ENCODE assay signal across 8 cellular contexts in genomic region chr11:2532704-2533641, GRCh38.
DNase-seq lines count a peak whose midpoint lies in the region; ATAC-seq and TF ChIP-seq lines count a peak whose summit lies in the region.

No MANE protein-coding gene starts in this region.

- ATAC-seq in GM21528 (IDR thresholded peaks at IDR 0.05; ENCODE audit: low FRiP score, unreplicated experiment) (peak; percentile 73), natural killer cell (peak; percentile 85 to 89 (median 86))
- peak; percentile 87 for ATAC-seq in stimulated activated effector memory CD8-positive, alpha-beta T cell treated with anti-CD3 and anti-CD28 coated beads, Interleukin-12 subunit alpha, Interleukin-12 subunit beta, amount 100 ng/mL, for 72 hours

- H3K27me3 Mint-ChIP-seq in activated T-helper 1 cell treated with anti-CD3 and anti-CD28 coated beads, Interleukin-12 subunit alpha, Interleukin-12 subunit beta, Interleukin-2, Interleukin-4 antibody, amounts not matched to agents 30 ng/mL and 10 ng/mL and 1 ng/mL, durations not matched to agents 14 hours and 24 hours and 36 hours (ENCODE audit: insufficient read depth), result peaks cover 2% of the 10 kb centered on the region
- peaks cover 11 to 15% of the 10 kb centered on the region in 2 donors for H3K27me3 Mint-ChIP-seq in natural killer cell (ENCODE audit: low read depth in 2 of 2)

- peak overlapping the region; percentile 69 for H3K4me3 Mint-ChIP-seq in activated T-helper 1 cell treated with anti-CD3 and anti-CD28 coated beads, Interleukin-12 subunit alpha, Interleukin-12 subunit beta, Interleukin-2, Interleukin-4 antibody, amounts not matched to agents 30 ng/mL and 10 ng/mL and 1 ng/mL, durations not matched to agents 14 hours and 24 hours and 36 hours
- peak overlapping the region; percentile 91 for H3K4me3 Mint-ChIP-seq in natural killer cell
- H3K4me3 Mint-ChIP-seq in stimulated activated effector memory CD8-positive, alpha-beta T cell treated with anti-CD3 and anti-CD28 coated beads, Interleukin-12 subunit alpha, Interleukin-12 subunit beta, amount 100 ng/mL, for 72 hours, result peak overlapping the region; percentile 67

- TF ChIP-seq CTCF in LNCAP (IDR thresholded peaks at IDR 0.05) (peak; percentile 97), natural killer cell (IDR thresholded peaks at IDR 0.05) (peak; percentile 98)

- H3K9me3 Mint-ChIP-seq in activated T-helper 1 cell treated with anti-CD3 and anti-CD28 coated beads, Interleukin-12 subunit alpha, Interleukin-12 subunit beta, Interleukin-2, Interleukin-4 antibody, amounts not matched to agents 30 ng/mL and 10 ng/mL and 1 ng/mL, durations not matched to agents 14 hours and 24 hours and 36 hours, result no peaks in the 10 kb centered on the region
- no peaks in the 10 kb centered on the region for H3K9me3 Mint-ChIP-seq in natural killer cell
- no peaks in the 10 kb centered on the region for H3K9me3 Mint-ChIP-seq in stimulated activated effector memory CD8-positive, alpha-beta T cell treated with anti-CD3 and anti-CD28 coated beads, Interleukin-12 subunit alpha, Interleukin-12 subunit beta, amount 100 ng/mL, for 72 hours

- peak; percentile 91 for DNase-seq in COLO668 (lab: John Stamatoyannopoulos, UW; ENCODE audit: unreplicated experiment)
- DNase-seq in RPMI7951 (ENCODE audit: low read depth), result peak; percentile 68
- peak; percentile 80 for DNase-seq in activated T-helper 1 cell treated with anti-CD3 and anti-CD28 coated beads, Interleukin-12 subunit alpha, Interleukin-12 subunit beta, Interleukin-2, Interleukin-4 antibody, amounts not matched to agents 30 ng/mL and 10 ng/mL and 1 ng/mL, durations not matched to agents 14 hours and 24 hours and 36 hours (ENCODE audit: low spot score)
- peak; percentile 82 for DNase-seq in fibroblast of peridontal ligament (ENCODE audit: extremely low read depth)
- DNase-seq in natural killer cell, result peak; percentile 91
- peak; percentile 94 for DNase-seq in stimulated activated effector memory CD8-positive, alpha-beta T cell treated with anti-CD3 and anti-CD28 coated beads, Interleukin-12 subunit alpha, Interleukin-12 subunit beta, amount 100 ng/mL, for 72 hours (ENCODE audit: low spot score in 2 of 2)

- H3K36me3 Mint-ChIP-seq in activated T-helper 1 cell treated with anti-CD3 and anti-CD28 coated beads, Interleukin-12 subunit alpha, Interleukin-12 subunit beta, Interleukin-2, Interleukin-4 antibody, amounts not matched to agents 30 ng/mL and 10 ng/mL and 1 ng/mL, durations not matched to agents 14 hours and 24 hours and 36 hours (ENCODE audit: low read depth), result no peaks in the 10 kb centered on the region
- H3K36me3 Mint-ChIP-seq in natural killer cell, result no peaks in the 10 kb centered on the region
- H3K36me3 Mint-ChIP-seq in stimulated activated effector memory CD8-positive, alpha-beta T cell treated with anti-CD3 and anti-CD28 coated beads, Interleukin-12 subunit alpha, Interleukin-12 subunit beta, amount 100 ng/mL, for 72 hours, result no peaks in the 10 kb centered on the region

- peaks cover 13% of the 10 kb centered on the region for H3K4me1 Mint-ChIP-seq in activated T-helper 1 cell treated with anti-CD3 and anti-CD28 coated beads, Interleukin-12 subunit alpha, Interleukin-12 subunit beta, Interleukin-2, Interleukin-4 antibody, amounts not matched to agents 30 ng/mL and 10 ng/mL and 1 ng/mL, durations not matched to agents 14 hours and 24 hours and 36 hours (ENCODE audit: low read depth)
- H3K4me1 Mint-ChIP-seq in natural killer cell, result peaks cover 12 to 15% of the 10 kb centered on the region in 2 donors
- H3K4me1 Mint-ChIP-seq in stimulated activated effector memory CD8-positive, alpha-beta T cell treated with anti-CD3 and anti-CD28 coated beads, Interleukin-12 subunit alpha, Interleukin-12 subunit beta, amount 100 ng/mL, for 72 hours, result peaks cover 17% of the 10 kb centered on the region

- intact Hi-C loops in activated T-helper 1 cell treated with anti-CD3 and anti-CD28 coated beads, Interleukin-12 subunit alpha, Interleukin-12 subunit beta, Interleukin-2, Interleukin-4 antibody, amounts not matched to agents 30 ng/mL and 10 ng/mL and 1 ng/mL, durations not matched to agents 14 hours and 24 hours and 36 hours (cut with micrococcal nuclease), result loop anchor here (1.0 to 10.0 kb wide), 6 partner anchors 164 to 558 kb away; partner anchors contain the start of gene KCNQ1OT1
- intact Hi-C loops in natural killer cell (cut with micrococcal nuclease), result loop anchor here (1.0 to 2.0 kb wide), 6 partner anchors 355 to 884 kb away; no protein-coding TSS in a partner anchor

- H3K27ac Mint-ChIP-seq in activated T-helper 1 cell treated with anti-CD3 and anti-CD28 coated beads, Interleukin-12 subunit alpha, Interleukin-12 subunit beta, Interleukin-2, Interleukin-4 antibody, amounts not matched to agents 30 ng/mL and 10 ng/mL and 1 ng/mL, durations not matched to agents 14 hours and 24 hours and 36 hours, result no peak overlapping the region
- peak overlapping the region; percentile 30 to 75 for H3K27ac Mint-ChIP-seq in natural killer cell
- no peak overlapping the region for H3K27ac Mint-ChIP-seq in stimulated activated effector memory CD8-positive, alpha-beta T cell treated with anti-CD3 and anti-CD28 coated beads, Interleukin-12 subunit alpha, Interleukin-12 subunit beta, amount 100 ng/mL, for 72 hours

Comparison
In these comparisons a context has a peak if more than half of its experiments do, and no peak if none do; other contexts are left out.
1. Peak in every context shown above with its lines: DNase-seq and ATAC-seq.
2. H3K27ac Mint-ChIP-seq: peak in natural killer cell (2 of 2); none in activated T-helper 1 cell treated with anti-CD3 and anti-CD28 coated beads, Interleukin-12 subunit alpha, Interleukin-12 subunit beta, Interleukin-2, Interleukin-4 antibody, amounts not matched to agents 30 ng/mL and 10 ng/mL and 1 ng/mL, durations not matched to agents 14 hours and 24 hours and 36 hours (single experiment) and stimulated activated effector memory CD8-positive, alpha-beta T cell treated with anti-CD3 and anti-CD28 coated beads, Interleukin-12 subunit alpha, Interleukin-12 subunit beta, amount 100 ng/mL, for 72 hours (single experiment).